In the genomic region with DNA sequence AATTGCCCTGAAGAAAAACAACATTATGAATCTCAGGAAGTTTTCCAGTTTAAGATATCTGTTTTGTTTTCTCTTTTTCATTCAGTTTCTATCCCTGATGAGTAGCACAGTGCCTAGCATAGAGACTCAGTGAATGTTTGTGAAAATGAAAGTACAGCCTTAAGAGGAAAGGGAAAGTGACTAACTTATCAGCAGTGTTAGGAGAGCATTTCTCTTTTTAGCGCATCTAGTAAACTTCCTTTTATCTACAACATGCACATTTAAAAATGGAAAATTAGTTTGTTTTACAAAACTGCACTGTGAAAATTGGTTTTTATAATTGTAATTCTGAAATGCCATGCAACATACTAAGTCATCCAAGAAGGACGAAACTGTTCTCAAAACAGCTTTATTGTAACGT, we compare ENCODE assay signal across 8 cellular contexts.
DNase-seq lines count a peak whose midpoint lies in the region; ATAC-seq and TF ChIP-seq lines count a peak whose summit lies in the region.

No MANE protein-coding gene starts in this region.

- no peak overlapping the region for H2AFZ ChIP-seq in trophoblast cell (ENCODE audit: insufficient read depth, low read length, poor library complexity)

- no peaks in the 10 kb centered on the region for H3K27me3 Mint-ChIP-seq in naive thymus-derived CD4-positive, alpha-beta T cell
- no peaks in the 10 kb centered on the region for H3K27me3 Mint-ChIP-seq in Calu3 (ENCODE audit: unreplicated experiment)

- H2BK5ac ChIP-seq in trophoblast cell (ENCODE audit: low read depth, low read length, poor library complexity) = no peak overlapping the region

- no peak overlapping the region for H3K23ac ChIP-seq in trophoblast cell (ENCODE audit: low read length)

- no peak overlapping the region for H4K12ac ChIP-seq in trophoblast cell (ENCODE audit: low read depth, low read length)

- 8 to 15% (median 12%) methylated on average over 3 of the region's 3 CpGs for WGBS in adrenal gland, 4 donors
- WGBS in trophoblast cell (ENCODE audit: extremely low coverage, insufficient coverage, insufficient read length) = no CpG with 5 or more reads among the region's 3 CpGs

- H3K4ac ChIP-seq in trophoblast cell (ENCODE audit: low read depth, low read length) = no peak overlapping the region

- ATAC-seq in GM19043 (IDR thresholded peaks at IDR 0.05; ENCODE audit: low read depth, unreplicated experiment) (peak; percentile 92), HG03039 (IDR thresholded peaks at IDR 0.05; ENCODE audit: unreplicated experiment) (peak; percentile 78)
- peak; percentile 76 for ATAC-seq in naive thymus-derived CD4-positive, alpha-beta T cell

- peak overlapping the region in 8 of 9 donors; percentile 53 to 81 (median 75) for H3K27ac Mint-ChIP-seq in naive thymus-derived CD4-positive, alpha-beta T cell
- H3K27ac Mint-ChIP-seq in Calu3 (ENCODE audit: unreplicated experiment) = no peak overlapping the region

- H3K27ac ChIP-seq in adrenal gland (peak overlapping the region; percentile 27 to 88 (median 77)), trophoblast cell (ENCODE audit: low read depth, low read length) (no peak overlapping the region)
- H3K27ac ChIP-seq in naive thymus-derived CD4-positive, alpha-beta T cell (ENCODE audit: low read depth, low read length) = no peak overlapping the region

- H4K91ac ChIP-seq in trophoblast cell (ENCODE audit: low read depth, low read length) = no peak overlapping the region

- POLR2A ChIA-PET in naive thymus-derived CD4-positive, alpha-beta T cell (lab: Charles Lee) = no interaction called here

- H3K79me1 ChIP-seq in trophoblast cell (ENCODE audit: low read length) = no peaks in the 10 kb centered on the region

- H3K4me3 Mint-ChIP-seq in naive thymus-derived CD4-positive, alpha-beta T cell = peak overlapping the region in 6 of 10 donors; percentile 29 to 54 (median 41)
- H3K4me3 Mint-ChIP-seq in Calu3 (ENCODE audit: low read depth, unreplicated experiment) = no peak overlapping the region

- no peaks in the 10 kb centered on the region for H3K27me3 ChIP-seq in adrenal gland
- no peaks in the 10 kb centered on the region for H3K27me3 ChIP-seq in naive thymus-derived CD4-positive, alpha-beta T cell (ENCODE audit: control insufficient read depth in 2 of 2, insufficient read depth in 2 of 2, low read length in 2 of 2)
- H3K27me3 ChIP-seq in trophoblast cell (ENCODE audit: insufficient read depth, low read length) = no peaks in the 10 kb centered on the region

- BruUV-seq in Calu3 (replicated peaks; lab: Mats Ljungman, UMichigan) = no TSS peak

- no peak overlapping the region for H3K18ac ChIP-seq in trophoblast cell (ENCODE audit: low read length)

- H3K4me3 ChIP-seq in adrenal gland (peak overlapping the region in 2 of 4 donors; percentile 10 to 45), trophoblast cell (ENCODE audit: low read depth, low read length) (no peak overlapping the region)
- no peak overlapping the region for H3K4me3 ChIP-seq in naive thymus-derived CD4-positive, alpha-beta T cell (ENCODE audit: low read length)

- intact Hi-C loops in adrenal gland (cut with DNase I) (no loop called here), Calu3 (cut with micrococcal nuclease; ENCODE audit: unreplicated experiment) (loop anchor here (10.0 kb wide), 1 partner anchor 709 kb away; no protein-coding TSS in a partner anchor)
- intact Hi-C loops in naive thymus-derived CD4-positive, alpha-beta T cell (cut with micrococcal nuclease) = loop anchor here in 1 of 2 donors (2.0 kb wide), 1 partner anchor 33 kb away; no protein-coding TSS in a partner anchor

- no peaks in the 10 kb centered on the region for H3K9me3 ChIP-seq in adrenal gland (replicated peaks in 1 of 3)
- no peaks in the 10 kb centered on the region for H3K9me3 ChIP-seq in naive thymus-derived CD4-positive, alpha-beta T cell (ENCODE audit: control insufficient read depth in 2 of 3, low read length in 3 of 3)
- no peaks in the 10 kb centered on the region for H3K9me3 ChIP-seq in trophoblast cell (ENCODE audit: insufficient read depth, low read depth, low read length)

- no peak overlapping the region for H2AK5ac ChIP-seq in trophoblast cell (ENCODE audit: low read length)

- no peak overlapping the region for H4K8ac ChIP-seq in trophoblast cell (ENCODE audit: low read depth, low read length)

- no peak overlapping the region for H3K9ac ChIP-seq in trophoblast cell (ENCODE audit: low read length)

- H3K4me1 ChIP-seq in adrenal gland (replicated peaks in 1 of 2) = peaks cover 45 to 58% of the 10 kb centered on the region in 2 donors
- H3K4me1 ChIP-seq in naive thymus-derived CD4-positive, alpha-beta T cell (ENCODE audit: control insufficient read depth in 2 of 2, insufficient read depth in 2 of 2, low read length in 2 of 2) = peaks cover 9 to 12% of the 10 kb centered on the region in 2 donors
- H3K4me1 ChIP-seq in trophoblast cell (ENCODE audit: control insufficient read depth in 1 of 2, insufficient read depth in 2 of 2, low read length in 2 of 2) = no peaks in the 10 kb centered on the region

- H3K79me2 ChIP-seq in trophoblast cell (ENCODE audit: control insufficient read depth, insufficient read depth, low read length, poor library complexity) = no peaks in the 10 kb centered on the region

- peaks cover 19 to 67% (median 61%) of the 10 kb centered on the region in 7 donors for H3K4me1 Mint-ChIP-seq in naive thymus-derived CD4-positive, alpha-beta T cell
- no peaks in the 10 kb centered on the region for H3K4me1 Mint-ChIP-seq in Calu3 (ENCODE audit: low read depth, unreplicated experiment)

- CTCF ChIA-PET in naive thymus-derived CD4-positive, alpha-beta T cell (lab: Charles Lee) = no interaction called here
- CTCF ChIA-PET in Calu3 (lab: Charles Lee) = no interaction called here

- H2BK12ac ChIP-seq in trophoblast cell (ENCODE audit: low read length) = no peak overlapping the region

- H3K36me3 ChIP-seq in adrenal gland (replicated peaks in 1 of 2) = peaks cover 0 to 11% of the 10 kb centered on the region in 2 donors
- peaks cover 7 to 58% (median 17%) of the 10 kb centered on the region in 3 experiments for H3K36me3 ChIP-seq in naive thymus-derived CD4-positive, alpha-beta T cell (ENCODE audit: control insufficient read depth in 2 of 3, insufficient read depth in 3 of 3, low read length in 3 of 3)
- H3K36me3 ChIP-seq in trophoblast cell (ENCODE audit: control insufficient read depth in 1 of 2, insufficient read depth in 2 of 2, low read length in 2 of 2) = peaks cover 22 to 53% of the 10 kb centered on the region in 2 experiments

- no peak for DNase-seq in adrenal gland
- DNase-seq in naive thymus-derived CD4-positive, alpha-beta T cell = no peak
- no peak for DNase-seq in NCI-H2227 treated with DMSO at 0.1 percent for 48 hours (lab: John Stamatoyannopoulos, UW)
- DNase-seq in cerebellum (ENCODE audit: low spot score) = no peak
- no peak for DNase-seq in trophoblast cell
- DNase-seq in Calu3 = no peak

- H3K14ac ChIP-seq in trophoblast cell (ENCODE audit: low read length) = no peak overlapping the region

- H3K36me3 Mint-ChIP-seq in naive thymus-derived CD4-positive, alpha-beta T cell = peaks cover 12 to 73% (median 43%) of the 10 kb centered on the region in 5 donors
- H3K36me3 Mint-ChIP-seq in Calu3 (ENCODE audit: insufficient read depth, unreplicated experiment) = peaks cover 4% of the 10 kb centered on the region

- no peaks in the 10 kb centered on the region for H3K9me3 Mint-ChIP-seq in naive thymus-derived CD4-positive, alpha-beta T cell
- H3K9me3 Mint-ChIP-seq in Calu3 (ENCODE audit: low read depth, unreplicated experiment) = no peaks in the 10 kb centered on the region

- TF ChIP-seq CTCF in adrenal gland (IDR thresholded peaks at IDR 0.05) = no peak
- TF ChIP-seq CTCF in Calu3 (IDR thresholded peaks at IDR 0.05; ENCODE audit: unreplicated experiment) = no peak

- H2BK120ac ChIP-seq in trophoblast cell (ENCODE audit: insufficient read depth, low read length, poor library complexity) = no peak overlapping the region

- H3K4me2 ChIP-seq in trophoblast cell (ENCODE audit: low read length) = no peak overlapping the region

- TF ChIP-seq POLR2A in adrenal gland (IDR thresholded peaks at IDR 0.05) = peak in 1 of 2 donors; percentile 28

Comparison
In these comparisons a context has a peak if more than half of its experiments do, and no peak if none do; other contexts are left out.
1. H3K27ac ChIP-seq: peak in adrenal gland (5 of 5); none in naive thymus-derived CD4-positive, alpha-beta T cell (single experiment) and trophoblast cell (single experiment).
2. Peak in every context shown above with its lines, with median percentiles within 50 percentile points of each other: ATAC-seq.